In the genomic region with DNA sequence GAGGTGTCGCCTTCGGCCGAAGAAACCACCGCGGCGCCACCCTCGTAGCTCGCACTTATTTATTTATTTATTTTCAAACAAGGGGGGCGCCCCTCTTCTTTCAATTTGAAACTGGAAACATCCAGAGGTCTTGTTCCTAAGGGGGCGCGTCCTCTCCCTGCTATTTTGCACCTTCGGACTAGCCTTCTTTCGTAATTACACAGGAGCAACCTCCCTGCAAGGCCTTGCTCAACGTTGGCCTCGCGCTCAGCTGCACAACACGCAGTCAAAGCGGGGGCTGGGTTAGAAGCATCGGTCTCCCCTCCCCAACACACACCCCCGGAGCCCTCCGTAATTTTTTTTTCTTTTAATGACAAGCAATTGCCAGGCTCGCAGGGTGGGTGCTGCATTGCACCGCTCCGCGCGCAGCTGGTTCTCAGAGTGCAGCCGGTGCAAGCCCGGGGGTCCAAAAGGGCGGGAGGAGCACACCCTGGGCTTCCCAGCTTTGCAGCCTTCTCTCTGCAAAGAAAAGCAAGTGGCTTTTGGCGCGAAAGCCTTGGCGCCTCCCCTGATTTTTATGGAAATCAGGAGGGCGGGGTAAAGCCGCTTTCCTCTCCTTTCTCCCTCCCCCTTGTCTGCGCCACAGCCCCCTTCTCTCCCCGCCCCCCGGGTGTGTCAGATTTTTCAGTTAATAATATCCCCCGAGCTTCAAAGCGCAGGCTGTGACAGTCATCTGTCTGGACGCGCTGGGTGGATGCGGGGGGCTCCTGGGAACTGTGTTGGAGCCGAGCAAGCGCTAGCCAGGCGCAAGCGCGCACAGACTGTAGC, we compare ENCODE assay signal across 8 cellular contexts. TPM values are rescaled to one million over a fixed set of nuclear protein-coding genes. Genes with fewer than 3 reads are reported as not detected.
DNase-seq lines count a peak whose midpoint lies in the region; ATAC-seq lines count a peak whose summit lies in the region.

Gene MYCN (plus strand): TSS at position 697 of the 807 bp plus-strand sequence. CDS start 1,515 bp downstream, outside the sequence.

- H3K4me3 ChIP-seq in HAP-1 (peak within 1 kb of the TSS; percentile 56), thymus (ENCODE audit: low read length) (peak within 1 kb of the TSS; percentile 36)

- H3K27me3 Mint-ChIP-seq in activated T-cell treated with anti-CD3 and anti-CD28 coated beads, Interleukin-2, amount 50 U/mL, for 4 hours (ENCODE audit: low read depth): peaks cover 58% of the 10 kb centered on the region

- DNase-seq in D341Med (ENCODE audit: low spot score) (peak; percentile 64), HAP-1 (ENCODE audit: low spot score in 2 of 2) (peak; percentile 91 to 94), NCI-H2196 (lab: John Stamatoyannopoulos, UW; ENCODE audit: unreplicated experiment) (peak; percentile 50), fibroblast of peridontal ligament (ENCODE audit: extremely low read depth) (peak; percentile 7), myocyte (ENCODE audit: low read depth) (peak; percentile 58), CD1c-positive myeloid dendritic cell (ENCODE audit: extremely low spot score) (no peak)
- peak; percentile 18 for DNase-seq in activated T-cell treated with anti-CD3 and anti-CD28 coated beads, Interleukin-2, amount 50 U/mL, for 4 hours

- peaks cover 23% of the 10 kb centered on the region for H3K4me1 ChIP-seq in HAP-1
- peaks cover 14% of the 10 kb centered on the region for H3K4me1 ChIP-seq in thymus (ENCODE audit: control insufficient read depth, insufficient read depth, low read length)

- WGBS in thymus: under 1% methylated on average over 47 of the region's 47 CpGs

- H3K27me3 ChIP-seq in HAP-1 (ENCODE audit: low read depth) (no peaks in the 10 kb centered on the region), thymus (ENCODE audit: control insufficient read depth, insufficient read depth) (peaks cover 31% of the 10 kb centered on the region)

- no peaks in the 10 kb centered on the region for H3K36me3 Mint-ChIP-seq in activated T-cell treated with anti-CD3 and anti-CD28 coated beads, Interleukin-2, amount 50 U/mL, for 4 hours (ENCODE audit: insufficient read depth)

- peak within 1 kb of the TSS; percentile 61 for H3K4me3 Mint-ChIP-seq in activated T-cell treated with anti-CD3 and anti-CD28 coated beads, Interleukin-2, amount 50 U/mL, for 4 hours

- H3K9me3 ChIP-seq in HAP-1 (no peaks in the 10 kb centered on the region), thymus (ENCODE audit: control insufficient read depth) (no peaks in the 10 kb centered on the region)

- peak; percentile 18 to 44 for ATAC-seq in activated T-cell treated with anti-CD3 and anti-CD28 coated beads, Interleukin-2, amount 50 U/mL, for 4 hours

- H3K27ac ChIP-seq in thymus (ENCODE audit: low read depth): no peak within 1 kb of the TSS

- no peaks in the 10 kb centered on the region for H3K9me3 Mint-ChIP-seq in activated T-cell treated with anti-CD3 and anti-CD28 coated beads, Interleukin-2, amount 50 U/mL, for 4 hours

- in situ Hi-C loops in HAP-1 (cut with MboI; ENCODE audit: low sequenced_read_pairs): loop anchor here (5.0 to 25.0 kb wide), 3 partner anchors 303 to 572 kb away; no protein-coding TSS in a partner anchor

- H3K4me1 Mint-ChIP-seq in activated T-cell treated with anti-CD3 and anti-CD28 coated beads, Interleukin-2, amount 50 U/mL, for 4 hours (ENCODE audit: low read depth): peaks cover 37% of the 10 kb centered on the region

- H3K36me3 ChIP-seq in HAP-1 (replicated peaks) (no peaks in the 10 kb centered on the region), thymus (ENCODE audit: control insufficient read depth, insufficient read depth) (no peaks in the 10 kb centered on the region)

RNA-seq across cellular contexts. Expression of gene MYCN, which starts in this region (rescaled TPM):
- total RNA-seq in activated T-cell treated with anti-CD3 and anti-CD28 coated beads, Interleukin-2, amount 50 U/mL, for 4 hours: under 1 TPM; 0.40 to 0.60 (median 0.40) TPM
- not detected in 2 replicates for total RNA-seq in myocyte
- polyA plus RNA-seq in myocyte (2012): not detected
- 1.8 TPM for polyA plus RNA-seq in thymus

Comparison
In these comparisons a context has a peak if more than half of its experiments do, and no peak if none do; other contexts are left out.
1. Peak in DNase-seq and ATAC-seq in activated T-cell treated with anti-CD3 and anti-CD28 coated beads, Interleukin-2, amount 50 U/mL, for 4 hours; RNA of the gene not detected or under 1 TPM.
2. Peak in DNase-seq in myocyte; RNA of the gene not detected or under 1 TPM.